Comparison of ENCODE assay signal across 8 cellular contexts in the genomic region with DNA sequence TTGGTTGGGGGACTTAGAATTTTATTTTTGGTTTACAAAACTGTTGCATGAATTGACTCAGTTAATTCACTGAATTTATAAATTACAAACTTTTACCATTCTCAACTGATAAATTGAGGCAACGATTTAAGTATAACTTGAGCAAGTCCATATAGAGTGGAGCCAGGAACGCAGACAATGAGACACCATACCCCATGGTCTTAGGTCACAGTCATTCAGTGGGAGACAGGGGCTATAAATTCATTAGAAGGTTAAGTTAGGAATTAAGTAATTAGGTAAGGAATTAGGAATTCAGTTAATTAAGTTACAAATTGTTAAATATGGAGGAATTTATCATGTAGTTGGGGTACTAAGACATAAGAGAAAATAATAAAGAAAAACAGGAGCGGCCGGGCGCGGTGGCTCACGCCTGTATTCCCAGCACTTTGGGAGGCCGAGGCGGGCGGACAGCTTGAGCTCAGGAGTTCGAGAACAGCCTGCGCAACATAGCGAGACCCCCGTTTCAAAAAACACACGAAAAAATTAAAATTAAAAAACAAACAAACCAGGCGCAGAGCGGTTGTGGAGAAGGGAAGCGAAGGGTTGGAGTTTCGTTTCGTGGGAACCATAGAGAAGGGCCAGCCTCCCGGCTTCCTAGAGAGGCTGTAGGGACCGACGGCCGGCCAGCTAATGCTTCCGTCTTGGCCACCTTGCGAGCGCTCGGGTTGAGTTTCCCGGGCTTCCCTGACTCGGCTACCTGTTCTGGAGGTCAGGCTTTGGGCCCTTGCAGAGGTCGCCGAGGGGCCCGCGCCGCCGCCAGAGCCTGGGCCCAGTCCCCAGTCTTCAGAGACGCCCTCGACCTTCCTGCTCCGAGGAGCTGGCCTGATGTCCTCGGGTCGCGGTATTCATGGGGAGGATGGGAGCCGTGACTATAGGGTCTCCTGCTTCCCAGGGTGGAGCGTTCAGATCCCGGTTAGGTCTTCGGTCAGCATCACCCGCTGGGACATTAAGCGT. TPM values are rescaled to one million over a fixed set of nuclear protein-coding genes. Genes with fewer than 3 reads are reported as not detected.
A peak's percentile ranks its signal among the peaks of the same experiment; 100 is the strongest.
DNase-seq lines count a peak whose midpoint lies in the region; ATAC-seq and TF ChIP-seq lines count a peak whose summit lies in the region.

A gene (plus strand): TSS at position 645 of the 993 bp plus-strand sequence. CDS start 858 bp downstream, outside the sequence.

- ATAC-seq in GM18861 (IDR thresholded peaks at IDR 0.05; ENCODE audit: unreplicated experiment) (peak; percentile 70), HG03095 (IDR thresholded peaks at IDR 0.05; ENCODE audit: unreplicated experiment) (peak; percentile 75)
- peak; percentile 87 for ATAC-seq in activated CD8-positive, alpha-beta T cell treated with anti-CD3 and anti-CD28 coated beads for 36 hours

- no peaks in the 10 kb centered on the region for H3K27me3 ChIP-seq in effector memory CD4-positive, alpha-beta T cell (replicated peaks; ENCODE audit: control insufficient read depth, insufficient read depth, low read length, poor library complexity, severe bottlenecking)

- peaks cover 2% of the 10 kb centered on the region for H3K4me1 ChIP-seq in effector memory CD4-positive, alpha-beta T cell (ENCODE audit: control insufficient read depth, insufficient read depth, low read length, poor library complexity, severe bottlenecking)

- H3K36me3 ChIP-seq in effector memory CD4-positive, alpha-beta T cell (ENCODE audit: control insufficient read depth, insufficient read depth, low read length), result no peaks in the 10 kb centered on the region

- DNase-seq in AML-193 (lab: John Stamatoyannopoulos, UW) (peak; percentile 65 to 73), NCI-H510A treated with DMSO at 0.1 percent for 48 hours (lab: John Stamatoyannopoulos, UW) (peak; percentile 23), medulla oblongata (ENCODE audit: extremely low spot score) (peak; percentile 75)
- peak; percentile 60 for DNase-seq in activated CD8-positive, alpha-beta T cell treated with anti-CD3 and anti-CD28 coated beads for 36 hours
- DNase-seq in effector memory CD4-positive, alpha-beta T cell, result peak; percentile 19 to 40 (median 33)
- DNase-seq in stimulated activated CD8-positive, alpha-beta memory T cell treated with anti-CD3 and anti-CD28 coated beads, Interleukin-12 subunit alpha, Interleukin-12 subunit beta, amount 100 ng/mL, for 1 hour (ENCODE audit: low read depth), result peak; percentile 34

- peak within 1 kb of the TSS; percentile 87 for H3K27ac Mint-ChIP-seq in activated CD8-positive, alpha-beta T cell treated with anti-CD3 and anti-CD28 coated beads for 36 hours

- peak within 1 kb of the TSS; percentile 81 for H3K4me3 ChIP-seq in effector memory CD4-positive, alpha-beta T cell (ENCODE audit: insufficient read depth, low read depth, low read length, poor library complexity, severe bottlenecking)

- H3K27me3 Mint-ChIP-seq in activated CD8-positive, alpha-beta T cell treated with anti-CD3 and anti-CD28 coated beads for 36 hours, result no peaks in the 10 kb centered on the region

- no peak for TF ChIP-seq CTCF in activated CD8-positive, alpha-beta T cell treated with anti-CD3 and anti-CD28 coated beads for 36 hours (IDR thresholded peaks at IDR 0.05)

- no peaks in the 10 kb centered on the region for H3K9me3 ChIP-seq in effector memory CD4-positive, alpha-beta T cell (ENCODE audit: control insufficient read depth, low read length)

- CTCF ChIA-PET in activated CD8-positive, alpha-beta T cell treated with anti-CD3 and anti-CD28 coated beads for 36 hours (lab: Charles Lee), result interaction anchor here (0.6 to 0.8 kb wide), 2 partner anchors 29 to 47 kb away, joined by 3 read pairs; a partner anchor contains a TSS

- H3K4me1 Mint-ChIP-seq in activated CD8-positive, alpha-beta T cell treated with anti-CD3 and anti-CD28 coated beads for 36 hours (ENCODE audit: low read depth), result peaks cover 19% of the 10 kb centered on the region

- intact Hi-C loops in activated CD8-positive, alpha-beta T cell treated with anti-CD3 and anti-CD28 coated beads for 36 hours (cut with micrococcal nuclease), result no loop called here

- H3K9me3 Mint-ChIP-seq in activated CD8-positive, alpha-beta T cell treated with anti-CD3 and anti-CD28 coated beads for 36 hours, result no peaks in the 10 kb centered on the region

- peaks cover 3% of the 10 kb centered on the region for H3K36me3 Mint-ChIP-seq in activated CD8-positive, alpha-beta T cell treated with anti-CD3 and anti-CD28 coated beads for 36 hours (ENCODE audit: low read depth)

- POLR2A ChIA-PET in activated CD8-positive, alpha-beta T cell treated with anti-CD3 and anti-CD28 coated beads for 36 hours (lab: Charles Lee), result interaction anchor here (0.8 to 3.9 kb wide), 8 partner anchors 10 to 48 kb away, joined by 3 to 26 read pairs (median 6); a partner anchor contains a TSS

- peak within 1 kb of the TSS; percentile 63 for H3K27ac ChIP-seq in effector memory CD4-positive, alpha-beta T cell (ENCODE audit: insufficient read depth, low read length, poor library complexity, severe bottlenecking)

- peak within 1 kb of the TSS; percentile 82 for H3K4me3 Mint-ChIP-seq in activated CD8-positive, alpha-beta T cell treated with anti-CD3 and anti-CD28 coated beads for 36 hours

RNA-seq across cellular contexts. Expression of the gene that starts here (rescaled TPM):
- 1 to 10 TPM; 5.7 to 6.3 TPM for total RNA-seq in activated CD8-positive, alpha-beta T cell treated with anti-CD3 and anti-CD28 coated beads for 36 hours

Comparison
In these comparisons a context has a peak if more than half of its experiments do, and no peak if none do; other contexts are left out.
1. Peak in every context shown above with its lines: DNase-seq, ATAC-seq, H3K4me3 ChIP-seq and H3K27ac ChIP-seq.
2. DNase-seq: peak in every context shown above with its lines; median percentile 75 in medulla oblongata; 69 in AML-193; 60 in activated CD8-positive, alpha-beta T cell treated with anti-CD3 and anti-CD28 coated beads for 36 hours; 34 in stimulated activated CD8-positive, alpha-beta memory T cell treated with anti-CD3 and anti-CD28 coated beads, Interleukin-12 subunit alpha, Interleukin-12 subunit beta, amount 100 ng/mL, for 1 hour; 33 in effector memory CD4-positive, alpha-beta T cell; 23 in NCI-H510A treated with DMSO at 0.1 percent for 48 hours.